In the genomic region with DNA sequence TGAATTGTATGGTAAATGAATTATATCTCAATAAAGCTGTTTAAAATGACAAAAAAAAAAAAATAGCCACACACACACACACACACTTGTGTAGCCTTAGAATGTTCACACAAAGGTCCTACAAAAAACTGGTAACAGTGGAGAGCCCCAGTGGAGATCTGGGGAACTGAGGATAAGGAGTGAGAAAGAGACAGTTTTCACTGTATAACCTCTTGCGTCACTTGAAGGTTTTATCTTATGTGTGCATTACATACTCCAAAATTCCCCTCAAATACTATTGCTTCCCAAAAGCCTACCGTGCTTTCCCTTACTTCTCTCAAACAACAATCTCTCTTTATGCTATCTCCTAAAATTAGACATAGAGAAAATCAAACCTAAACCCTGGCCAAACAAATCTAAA, we compare ENCODE assay signal across 10 cellular contexts.
"Had no signal": no experiment of that assay in that cellular context is flagged by ENCODE, and none has a peak within 500 bp of the region (broad histone marks: within the 10 kb centered on the region; RNA-seq: fewer than 3 reads in every experiment).

No MANE protein-coding gene starts in this region.

- H3K27ac Mint-ChIP-seq: activated naive CD4-positive, alpha-beta T cell treated with anti-CD3 and anti-CD28 coated beads, Interleukin-2, amount 50 U/mL, for 24 hours had no signal

- H3K9me3 ChIP-seq: colonic mucosa had no signal

- H3K4me2 ChIP-seq: hepatocyte had no signal

- DNase-seq: activated CD4-positive, alpha-beta T cell treated with anti-CD3 and anti-CD28 coated beads, Interleukin-2, amount 50 U/mL, for 4 hours; activated T-cell treated with anti-CD3 and anti-CD28 coated beads, Interleukin-2, amount 50 U/mL, for 1 hour; amygdala; colonic mucosa; stomach; T-helper 2 cell had no signal

- H3K27me3 ChIP-seq: colonic mucosa, hepatocyte, right atrium auricular region had no signal

- H3K4me3 ChIP-seq: colonic mucosa, hepatocyte, right atrium auricular region, skin epidermis, stomach had no signal

- H3K79me2 ChIP-seq: hepatocyte had no signal

- H3K27ac ChIP-seq: colonic mucosa, hepatocyte, right atrium auricular region, skin epidermis, stomach had no signal

- H3K4me1 ChIP-seq: colonic mucosa, right atrium auricular region, stomach had no signal

- H3K36me3 Mint-ChIP-seq: activated naive CD4-positive, alpha-beta T cell treated with anti-CD3 and anti-CD28 coated beads, Interleukin-2, amount 50 U/mL, for 24 hours had no signal

- H3K9me3 Mint-ChIP-seq: activated naive CD4-positive, alpha-beta T cell treated with anti-CD3 and anti-CD28 coated beads, Interleukin-2, amount 50 U/mL, for 24 hours had no signal

- H3K27me3 Mint-ChIP-seq: activated naive CD4-positive, alpha-beta T cell treated with anti-CD3 and anti-CD28 coated beads, Interleukin-2, amount 50 U/mL, for 24 hours had no signal

- H3K4me3 Mint-ChIP-seq: activated naive CD4-positive, alpha-beta T cell treated with anti-CD3 and anti-CD28 coated beads, Interleukin-2, amount 50 U/mL, for 24 hours had no signal

- H2AFZ ChIP-seq: hepatocyte had no signal

- H3K4me1 Mint-ChIP-seq: activated naive CD4-positive, alpha-beta T cell treated with anti-CD3 and anti-CD28 coated beads, Interleukin-2, amount 50 U/mL, for 24 hours had no signal
